In the genomic region with DNA sequence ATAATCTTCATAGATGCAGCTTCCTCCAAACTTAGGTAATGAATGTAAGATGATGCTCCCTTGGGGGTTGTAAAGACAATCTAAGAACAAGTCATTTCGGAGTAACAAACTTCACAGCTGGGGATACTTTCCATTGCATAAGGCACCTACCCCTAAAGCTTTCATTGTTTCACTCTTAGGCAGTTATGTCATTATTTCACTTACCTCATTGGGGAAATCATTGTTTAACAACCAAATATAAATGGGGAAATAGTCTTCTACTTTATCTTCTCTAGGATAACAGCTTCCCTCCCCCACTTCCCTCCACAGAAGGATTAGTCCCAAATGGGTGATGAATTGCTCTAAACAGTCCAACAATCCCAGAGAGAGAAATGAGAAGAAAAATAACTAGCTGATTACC, we compare ENCODE assay signal across 21 cellular contexts.
DNase-seq lines count a peak whose midpoint lies in the region; ATAC-seq and TF ChIP-seq lines count a peak whose summit lies in the region.
"Had no signal": no experiment of that assay in that cellular context is flagged by ENCODE, and none has a peak within 500 bp of the region (broad histone marks: within the 10 kb centered on the region; RNA-seq: fewer than 3 reads in every experiment).

No MANE protein-coding gene starts in this region.

- no peaks in the 10 kb centered on the region for H3K27me3 Mint-ChIP-seq in HFFc6 (ENCODE audit: insufficient read depth)

- H3K4me1 ChIP-seq in A673 (ENCODE audit: insufficient read depth, low read length, poor library complexity, severe bottlenecking), result peaks cover 17% of the 10 kb centered on the region
- peaks cover 6% of the 10 kb centered on the region for H3K4me1 ChIP-seq in HEK293 (ENCODE audit: control insufficient read depth, insufficient read depth, low read length)
- H3K4me1 ChIP-seq in esophagus squamous epithelium, result peaks cover 0 to 16% (median 0%) of the 10 kb centered on the region in 3 donors
- H3K4me1 ChIP-seq in psoas muscle, result peaks cover 12% of the 10 kb centered on the region
- H3K4me1 ChIP-seq: Peyer's patch had no signal

- H3K4me1 Mint-ChIP-seq in HFFc6 (ENCODE audit: low read depth), result no peaks in the 10 kb centered on the region

- intact Hi-C loops in A673 (cut with micrococcal nuclease; ENCODE audit: unreplicated experiment), result no loop called here
- intact Hi-C loops in esophagus squamous epithelium (cut with DNase I), result no loop called here
- intact Hi-C loops in psoas muscle (cut with DNase I), result loop anchor here in 1 of 2 donors (10.0 kb wide), 1 partner anchor 273 kb away; the partner anchor contains the start of gene ADAMTS9

- WGBS in esophagus squamous epithelium, 2 donors, result 50 to 80% methylated on average over 1 of the region's 1 CpG
- WGBS in psoas muscle, 3 donors, result 14 to 20% (median 17%) methylated on average over 1 of the region's 1 CpG

- POLR2A ChIA-PET in A673 (lab: Charles Lee; ENCODE audit: low non-redundant PET) (no interaction called here), HEK293 (lab: Yijun Ruan, JAX) (no interaction called here)

- TF ChIP-seq POLR2A in esophagus squamous epithelium (IDR thresholded peaks at IDR 0.05), result no peak

- peaks cover 30% of the 10 kb centered on the region for H3K9me3 Mint-ChIP-seq in HFFc6

- H3K9me3 ChIP-seq in A673 (ENCODE audit: low read depth, low read length, poor library complexity, severe bottlenecking) (no peaks in the 10 kb centered on the region), HEK293 (ENCODE audit: control insufficient read depth, insufficient read depth, low read depth, low read length) (no peaks in the 10 kb centered on the region), esophagus squamous epithelium (no peaks in the 10 kb centered on the region), psoas muscle (no peaks in the 10 kb centered on the region)
- H3K9me3 ChIP-seq: Peyer's patch had no signal

- ATAC-seq in psoas muscle, result peak in 2 of 4 donors; percentile 42
- ATAC-seq in GM21423 (IDR thresholded peaks at IDR 0.05; ENCODE audit: unreplicated experiment), result no peak
- ATAC-seq: HCT116, K562 had no signal

- H3K27ac Mint-ChIP-seq in HFFc6, result no peak overlapping the region

- no peaks in the 10 kb centered on the region for H3K36me3 Mint-ChIP-seq in HFFc6 (ENCODE audit: low read depth)

- H3K27ac ChIP-seq in A673 (ENCODE audit: low read depth, low read length, poor library complexity, severe bottlenecking) (no peak overlapping the region), HEK293 (ENCODE audit: extremely low read depth, low read depth, low read length) (no peak overlapping the region), esophagus squamous epithelium (peak overlapping the region in 3 of 4 donors; percentile 18 to 47 (median 36)), psoas muscle (peak overlapping the region; percentile 43)
- H3K27ac ChIP-seq: C4-2B, Peyer's patch, SK-N-MC had no signal

- H3K27me3 ChIP-seq in A673 (replicated peaks; ENCODE audit: insufficient read depth, low read depth, low read length, poor library complexity) (no peaks in the 10 kb centered on the region), esophagus squamous epithelium (no peaks in the 10 kb centered on the region), psoas muscle (ENCODE audit: insufficient read depth in 3 of 3, low read length in 2 of 3) (no peaks in the 10 kb centered on the region)
- H3K27me3 ChIP-seq: Peyer's patch had no signal

- no peak for TF ChIP-seq CTCF in A673 (conservative IDR thresholded peaks at IDR 0.05; ENCODE audit: low read depth, low read length)
- no peak for TF ChIP-seq CTCF in HEK293 (tag by site-specific recombination; IDR thresholded peaks at IDR 0.05)
- TF ChIP-seq CTCF in esophagus squamous epithelium (IDR thresholded peaks at IDR 0.05), result no peak
- no peak for TF ChIP-seq CTCF in psoas muscle (IDR thresholded peaks at IDR 0.05)
- no peak for TF ChIP-seq CTCF in HFFc6 (IDR thresholded peaks at IDR 0.05)

- CTCF ChIA-PET in A673 (lab: Charles Lee) (no interaction called here), HEK293 (lab: Yijun Ruan, JAX) (no interaction called here)

- no peak overlapping the region for H3K4me3 Mint-ChIP-seq in HFFc6

- H3K36me3 ChIP-seq in A673 (ENCODE audit: insufficient read depth, low read length, poor library complexity, severe bottlenecking) (no peaks in the 10 kb centered on the region), HEK293 (ENCODE audit: control insufficient read depth in 2 of 2, insufficient read depth in 1 of 2, low read length in 2 of 2) (no peaks in the 10 kb centered on the region), esophagus squamous epithelium (no peaks in the 10 kb centered on the region), psoas muscle (ENCODE audit: insufficient read depth in 1 of 2, low read depth in 1 of 2) (no peaks in the 10 kb centered on the region)
- H3K36me3 ChIP-seq: Peyer's patch had no signal

- H3K4me3 ChIP-seq in A673 (ENCODE audit: low read depth, low read length, poor library complexity, severe bottlenecking) (no peak overlapping the region), HEK293 (ENCODE audit: low read depth, low read length) (no peak overlapping the region), esophagus squamous epithelium (no peak overlapping the region), psoas muscle (no peak overlapping the region)
- H3K4me3 ChIP-seq: K562, Peyer's patch, SK-N-MC had no signal

- DNase-seq in A673 (ENCODE audit: low spot score) (peak; percentile 68), esophagus squamous epithelium (lab: John Stamatoyannopoulos, UW) (no peak), psoas muscle (no peak), ecto neural progenitor cell (ENCODE audit: low spot score) (no peak), HFFc6 (no peak)
- no peak for DNase-seq in stimulated activated CD4-positive, alpha-beta T cell treated with anti-CD3 and anti-CD28 coated beads, Interleukin-1b, Interleukin-23, amount 100 ng/mL, for 48 hours
- DNase-seq: ACHN, AML-193, GOT3, NCI-H1105 treated with DMSO at 0.1 percent for 48 hours, NCI-H1694, NCI-H2081 treated with DMSO at 0.1 percent for 48 hours, NCI-H2227 treated with DMSO at 0.1 percent for 48 hours, NCI-H526 treated with DMSO at 0.1 percent for 48 hours, Peyer's patch had no signal

- no TSS peak for BruUV-seq in A673 (replicated peaks; lab: Mats Ljungman, UMichigan)

TF ChIP-seq in HEK293, 187 proteins besides CTCF, POLR2A, EP300 and RAD21 (continues in another document):
- TF ChIP-seq ZNF629 (tag by site-specific recombination; IDR thresholded peaks at IDR 0.05) (peak; percentile 82), ATF2 (tag by site-specific recombination; IDR thresholded peaks at IDR 0.05; ENCODE audit: low read depth) (peak; percentile 34; the same call in 1 of the 2 replicates), ZNF132 (tag by site-specific recombination; IDR thresholded peaks at IDR 0.05; ENCODE audit: borderline replicate concordance) (no peak), PRDM10 (tag by site-specific recombination; IDR thresholded peaks at IDR 0.05) (peak; percentile 62; the same call in 1 of the 2 replicates), ZNF248 (tag by site-specific recombination; IDR thresholded peaks at IDR 0.05) (no peak), TRIM28 (IDR thresholded peaks at IDR 0.05; ENCODE audit: borderline replicate concordance, low read length) (peak; percentile 48; the same call in 1 of the 2 replicates), ZBTB17 (tag by site-specific recombination; IDR thresholded peaks at IDR 0.05) (0 out of 2 replicates have a peak, but pooled peaks have one; percentile 34)

Comparison
In these comparisons a context has a peak if more than half of its experiments do, and no peak if none do; other contexts are left out.
1. H3K27ac ChIP-seq: peak in esophagus squamous epithelium (3 of 4) and psoas muscle (single experiment); none in A673 (single experiment) and HEK293 (single experiment).